Comparison of ENCODE assay signal across 1 cellular context in genomic region chr18:12599966-12600365, GRCh38.
TF ChIP-seq lines count a peak whose summit lies in the region.

No MANE protein-coding gene starts in this region.

TF ChIP-seq in IMR-90, 13 proteins besides CTCF, POLR2A, EP300 and RAD21:
- TF ChIP-seq USF2 (IDR thresholded peaks at IDR 0.05; ENCODE audit: low read depth, low read length) (no peak), BHLHE40 (IDR thresholded peaks at IDR 0.05; ENCODE audit: low read depth, low read length) (no peak), CHD1 (IDR thresholded peaks at IDR 0.05; ENCODE audit: low read depth, low read length) (no peak), FOS (IDR thresholded peaks at IDR 0.05; ENCODE audit: low read depth, low read length) (no peak), ELK1 (IDR thresholded peaks at IDR 0.05; ENCODE audit: borderline replicate concordance, low read depth, low read length) (no peak), CEBPB (IDR thresholded peaks at IDR 0.05; ENCODE audit: low read depth, low read length) (no peak), SMC3 (IDR thresholded peaks at IDR 0.05; ENCODE audit: low read depth, low read length) (no peak), RFX5 (IDR thresholded peaks at IDR 0.05; ENCODE audit: low read depth, low read length) (no peak)
TF ChIP-seq in IMR-90: peak in this region for 0.
